Comparison of ENCODE assay signal across 11 cellular contexts in the genomic region with DNA sequence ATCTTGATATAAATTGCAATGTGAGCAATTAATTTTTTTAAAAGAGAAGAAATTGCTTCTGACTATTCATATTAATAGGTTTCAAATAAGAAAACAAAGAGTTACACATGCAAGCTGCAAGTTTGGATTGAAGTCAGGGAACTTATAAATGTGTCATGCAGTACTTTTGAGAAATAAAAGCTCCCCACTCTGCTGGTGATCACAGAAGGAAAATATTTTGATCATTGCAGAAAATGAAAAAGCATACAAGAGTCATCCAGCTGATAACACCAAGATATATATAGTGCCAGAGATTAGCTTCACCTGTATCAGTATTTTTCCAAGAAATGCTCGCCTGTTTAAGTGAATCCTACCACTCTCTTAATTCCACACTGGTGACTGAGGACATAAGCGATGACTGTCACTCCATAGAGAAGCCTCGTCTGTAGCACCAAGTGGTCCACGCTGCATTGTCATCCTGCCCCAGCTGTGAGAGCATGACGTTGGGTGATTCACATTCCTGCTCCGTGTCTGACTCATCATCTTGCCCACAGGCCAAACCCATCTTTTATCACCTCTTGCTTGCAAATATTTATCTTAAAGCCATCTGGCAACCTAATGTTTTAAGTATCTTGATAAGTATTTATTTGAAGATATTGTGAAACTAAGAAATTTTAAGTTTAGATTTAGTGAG.
A peak's percentile ranks its signal among the peaks of the same experiment; 100 is the strongest.
DNase-seq lines count a peak whose midpoint lies in the region; ATAC-seq, FAIRE-seq and TF ChIP-seq lines count a peak whose summit lies in the region.
"Had no signal": no experiment of that assay in that cellular context is flagged by ENCODE, and none has a peak within 500 bp of the region (broad histone marks: within the 10 kb centered on the region; RNA-seq: fewer than 3 reads in every experiment).

No MANE protein-coding gene starts in this region.

- H3K79me2 ChIP-seq in astrocyte (ENCODE audit: insufficient read depth, low read length): no peaks in the 10 kb centered on the region

- in situ Hi-C loops in GM13977 (cut with MboI; ENCODE audit: low pct_unique_long_range_greater_than_20kb, low sequenced_read_pairs, unreplicated experiment): no loop called here

- peak; percentile 88 for FAIRE-seq in astrocyte (lab: Jason Lieb, UNC)
- FAIRE-seq: GM18507, K562 had no signal

- no peaks in the 10 kb centered on the region for H4K20me1 ChIP-seq in astrocyte (ENCODE audit: insufficient read depth, low read length)

- H3K27ac ChIP-seq in astrocyte (ENCODE audit: low read depth, low read length) (peak overlapping the region; percentile 74), lower lobe of right lung (no peak overlapping the region), tibial artery (no peak overlapping the region)

- H3K36me3 Mint-ChIP-seq in astrocyte (ENCODE audit: low read depth, unreplicated experiment): no peaks in the 10 kb centered on the region
- H3K36me3 Mint-ChIP-seq: memory B cell had no signal

- peaks cover 18% of the 10 kb centered on the region for H3K4me1 Mint-ChIP-seq in astrocyte (ENCODE audit: low read depth, unreplicated experiment)
- H3K4me1 Mint-ChIP-seq: memory B cell had no signal

- H3K9me3 Mint-ChIP-seq in astrocyte (ENCODE audit: unreplicated experiment): no peaks in the 10 kb centered on the region
- H3K9me3 Mint-ChIP-seq: memory B cell had no signal

- peak overlapping the region; percentile 35 for H2AFZ ChIP-seq in astrocyte (ENCODE audit: low read depth, low read length)

- TF ChIP-seq CTCF in astrocyte (IDR thresholded peaks at IDR 0.05; ENCODE audit: insufficient read depth, low read depth, low read length) (no peak), lower lobe of right lung (IDR thresholded peaks at IDR 0.05) (no peak), GM13977 (IDR thresholded peaks at IDR 0.05; ENCODE audit: extremely low read depth, insufficient read depth, missing control alignments) (no peak), tibial artery (IDR thresholded peaks at IDR 0.05) (no peak)

- no peaks in the 10 kb centered on the region for H3K36me3 ChIP-seq in astrocyte (ENCODE audit: insufficient read depth, low read length)
- no peaks in the 10 kb centered on the region for H3K36me3 ChIP-seq in lower lobe of right lung
- no peaks in the 10 kb centered on the region for H3K36me3 ChIP-seq in tibial artery

- peak overlapping the region; percentile 76 for H3K4me2 ChIP-seq in astrocyte (ENCODE audit: low read length)

- no peaks in the 10 kb centered on the region for H3K27me3 ChIP-seq in astrocyte (ENCODE audit: insufficient read depth, low read length)
- H3K27me3 ChIP-seq in lower lobe of right lung (ENCODE audit: low read depth): no peaks in the 10 kb centered on the region
- H3K27me3 ChIP-seq in tibial artery: no peaks in the 10 kb centered on the region

- H3K27me3 Mint-ChIP-seq in astrocyte (ENCODE audit: low read depth, unreplicated experiment): no peaks in the 10 kb centered on the region
- H3K27me3 Mint-ChIP-seq: memory B cell had no signal

- H3K4me1 ChIP-seq in astrocyte (ENCODE audit: insufficient read depth, low read length) (peaks cover 19% of the 10 kb centered on the region), lower lobe of right lung (no peaks in the 10 kb centered on the region), tibial artery (no peaks in the 10 kb centered on the region)

- intact Hi-C loops in lower lobe of right lung (cut with DNase I): no loop called here
- intact Hi-C loops in tibial artery (cut with DNase I; ENCODE audit: low total_unique reads): loop anchor here (10.0 kb wide), 1 partner anchor 301 kb away; no protein-coding TSS in a partner anchor

- H3K4me3 Mint-ChIP-seq in astrocyte (ENCODE audit: unreplicated experiment): no peak overlapping the region
- H3K4me3 Mint-ChIP-seq: memory B cell had no signal

- ATAC-seq in lower lobe of right lung: peak; percentile 78 to 84
- ATAC-seq: K562 had no signal

- H3K4me3 ChIP-seq in astrocyte (ENCODE audit: insufficient read depth, low read depth, low read length): no peak overlapping the region
- no peak overlapping the region for H3K4me3 ChIP-seq in lower lobe of right lung
- no peak overlapping the region for H3K4me3 ChIP-seq in tibial artery
- H3K4me3 ChIP-seq: K562 had no signal

- peak overlapping the region; percentile 94 for H3K27ac Mint-ChIP-seq in astrocyte (ENCODE audit: unreplicated experiment)
- H3K27ac Mint-ChIP-seq: memory B cell had no signal

- H3K9ac ChIP-seq in astrocyte (ENCODE audit: low read length): peak overlapping the region; percentile 35

- H3K9me3 ChIP-seq in astrocyte (ENCODE audit: insufficient read depth, low read depth, low read length): no peaks in the 10 kb centered on the region
- H3K9me3 ChIP-seq in lower lobe of right lung: no peaks in the 10 kb centered on the region
- H3K9me3 ChIP-seq in tibial artery: no peaks in the 10 kb centered on the region

- peak; percentile 98 for DNase-seq in DMS53 (lab: John Stamatoyannopoulos, UW)
- peak; percentile 29 for DNase-seq in NCI-H1436 (lab: John Stamatoyannopoulos, UW)
- DNase-seq in astrocyte (ENCODE audit: low read depth): peak; percentile 94
- DNase-seq in lower lobe of right lung: no peak
- no peak for DNase-seq in occipital lobe (lab: John Stamatoyannopoulos, UW)
- DNase-seq in GM13977 (ENCODE audit: low spot score): no peak
- no peak for DNase-seq in NCI-H1048 (lab: John Stamatoyannopoulos, UW)
- no peak for DNase-seq in tibial artery

Comparison
In these comparisons a context has a peak if more than half of its experiments do, and no peak if none do; other contexts are left out.
1. DNase-seq: peak in DMS53 (single experiment), NCI-H1436 (single experiment) and astrocyte (single experiment); none in lower lobe of right lung (single experiment), occipital lobe (single experiment), GM13977 (single experiment), NCI-H1048 (single experiment) and tibial artery (0 of 2).